In genomic region chr15:99984491-99985243, GRCh38 we compare ENCODE assay signal across 19 cellular contexts.
DNase-seq lines count a peak whose midpoint lies in the region; ATAC-seq, FAIRE-seq and TF ChIP-seq lines count a peak whose summit lies in the region.
"Had no signal": no experiment of that assay in that cellular context is flagged by ENCODE, and none has a peak within 500 bp of the region (broad histone marks: within the 10 kb centered on the region; RNA-seq: fewer than 3 reads in every experiment).

No MANE protein-coding gene starts in this region.

- H3K79me2 ChIP-seq in K562 (ENCODE audit: control insufficient read depth, insufficient read depth, low read length) (no peaks in the 10 kb centered on the region), mesendoderm (ENCODE audit: control insufficient read depth, insufficient read depth, low read length) (no peaks in the 10 kb centered on the region)

- peaks cover 42% of the 10 kb centered on the region for H3K4me1 Mint-ChIP-seq in osteocyte (ENCODE audit: unreplicated experiment)

- H3K4me2 ChIP-seq in K562 (ENCODE audit: insufficient read depth, low read length) (no peak overlapping the region), mesendoderm (ENCODE audit: low read length) (no peak overlapping the region)
- H3K4me2 ChIP-seq: KMS-11 had no signal

- H3K36me3 ChIP-seq in HUES6 (ENCODE audit: control insufficient read depth, insufficient read depth, low read length) (no peaks in the 10 kb centered on the region), K562 (ENCODE audit: control insufficient read depth, insufficient read depth, low read length) (no peaks in the 10 kb centered on the region), mesendoderm (ENCODE audit: control insufficient read depth, insufficient read depth, low read length) (no peaks in the 10 kb centered on the region)
- H3K36me3 ChIP-seq: HAP-1, SJCRH30 had no signal

- H2BK15ac ChIP-seq in mesendoderm (replicated peaks; ENCODE audit: low read depth) = no peak overlapping the region

- FAIRE-seq in K562 (lab: Jason Lieb, UNC) (no peak), RCC 7860 (lab: Jason Lieb, UNC) (no peak)
- FAIRE-seq: D721Med had no signal

- H3K4me1 ChIP-seq in HUES6 (ENCODE audit: control insufficient read depth, insufficient read depth, low read length) = peaks cover 35% of the 10 kb centered on the region
- no peaks in the 10 kb centered on the region; a peak in 2 of 5 replicates for H3K4me1 ChIP-seq in K562 (replicated peaks in 1 of 2; ENCODE audit: control insufficient read depth in 2 of 2, insufficient read depth in 2 of 2, low read length in 2 of 2)
- H3K4me1 ChIP-seq in mesendoderm (ENCODE audit: control insufficient read depth, low read depth, low read length) = peaks cover 7% of the 10 kb centered on the region
- H3K4me1 ChIP-seq: HAP-1 had no signal

- TF ChIP-seq EP300 in K562 (IDR thresholded peaks at IDR 0.05; ENCODE audit: low read length) = no peak

- no peak overlapping the region for H2AFZ ChIP-seq in K562 (ENCODE audit: low read depth, low read length)

- POLR2A ChIA-PET in K562 (lab: Yijun Ruan, JAX) = no interaction called here

- intact Hi-C loops in K562 (cut with micrococcal nuclease) = no loop called here

- no peaks in the 10 kb centered on the region for H3K27me3 Mint-ChIP-seq in osteocyte (ENCODE audit: unreplicated experiment)

- H3K9me3 ChIP-seq in HUES6 (ENCODE audit: control insufficient read depth, insufficient read depth, low read depth, low read length) = peaks cover 12% of the 10 kb centered on the region
- H3K9me3 ChIP-seq in K562 (replicated peaks; ENCODE audit: control insufficient read depth, insufficient read depth, low read depth, low read length) = no peaks in the 10 kb centered on the region
- H3K9me3 ChIP-seq: HAP-1, SJCRH30 had no signal

- in situ Hi-C loops in K562 (cut with MboI) = no loop called here

- H2BK5ac ChIP-seq in mesendoderm (ENCODE audit: low read length) = peak overlapping the region; percentile 47

- H3K4me3 ChIP-seq in HUES6 (ENCODE audit: low read depth, low read length) = no peak overlapping the region
- no peak overlapping the region for H3K4me3 ChIP-seq in K562
- H3K4me3 ChIP-seq in mesendoderm (ENCODE audit: low read length) = no peak overlapping the region
- H3K4me3 ChIP-seq: HAP-1, SJCRH30 had no signal

- peak overlapping the region; percentile 42 for H3K56ac ChIP-seq in mesendoderm (ENCODE audit: low read length)

- WGBS in K562 (ENCODE audit: insufficient coverage, low coverage, missing lambda C conversion rate) = 30% methylated on average over 14 of the region's 18 CpGs
- no CpG with 5 or more reads among the region's 18 CpGs for WGBS in mesendoderm (ENCODE audit: extremely low coverage, insufficient coverage, low lambda C conversion rate)

- no peak for DNase-seq in K562 (ENCODE audit: extremely low read depth in 1 of 4, low spot score in 3 of 4)
- DNase-seq in mesendoderm = no peak
- DNase-seq in osteocyte (ENCODE audit: extremely low spot score, unreplicated experiment) = no peak
- DNase-seq in RCC 7860 (ENCODE audit: low spot score) = no peak
- DNase-seq: NCI-H1417, NCI-H187 treated with DMSO at 0.1 percent for 48 hours, NCI-H2227 treated with DMSO at 0.1 percent for 48 hours, NCI-H510A treated with DMSO at 0.1 percent for 48 hours, NCI-H774, PC-3 had no signal

- H3K27me3 ChIP-seq in HUES6 (ENCODE audit: control insufficient read depth, insufficient read depth, low read length) = no peaks in the 10 kb centered on the region
- H3K27me3 ChIP-seq in K562 (ENCODE audit: control insufficient read depth in 2 of 2, insufficient read depth in 2 of 2, low read length in 2 of 2) = peaks cover 2 to 51% of the 10 kb centered on the region in 2 experiments; a peak in 4 of 5 replicates
- H3K27me3 ChIP-seq in mesendoderm (ENCODE audit: insufficient read depth, low read length, poor library complexity) = no peaks in the 10 kb centered on the region
- H3K27me3 ChIP-seq: SJCRH30 had no signal

- H3K79me1 ChIP-seq in mesendoderm (ENCODE audit: low read length) = no peaks in the 10 kb centered on the region

- TF ChIP-seq POLR2A in K562 (conservative IDR thresholded peaks at IDR 0.05) = no peak

- TF ChIP-seq RAD21 in K562 (CRISPR knock-in tag; conservative IDR thresholded peaks at IDR 0.05 in 1 of 2, IDR thresholded peaks at IDR 0.05 in 1 of 2) = no peak

- no peak overlapping the region for H4K8ac ChIP-seq in mesendoderm (ENCODE audit: low read depth, low read length)

- no peak overlapping the region for H4K5ac ChIP-seq in mesendoderm (ENCODE audit: low read length)

- H3K9ac ChIP-seq in HUES6 (ENCODE audit: low read length) = peak overlapping the region; percentile 62
- no peak overlapping the region for H3K9ac ChIP-seq in K562 (ENCODE audit: insufficient read depth in 1 of 2, low read depth in 2 of 2, low read length in 2 of 2)
- H3K9ac ChIP-seq in mesendoderm (ENCODE audit: low read length) = peak overlapping the region; percentile 20
- H3K9ac ChIP-seq: KMS-11 had no signal

- H3K18ac ChIP-seq in mesendoderm (ENCODE audit: low read length) = peak overlapping the region; percentile 69

- no peak overlapping the region for H3K4me3 Mint-ChIP-seq in osteocyte (ENCODE audit: unreplicated experiment)

- TF ChIP-seq CTCF in K562 (IDR thresholded peaks at IDR 0.05 in 2 of 3, conservative IDR thresholded peaks at IDR 0.05 in 1 of 3; ENCODE audit: insufficient read depth in 2 of 3, low read depth in 1 of 3, low read length in 3 of 3) = no peak
- TF ChIP-seq CTCF in osteocyte (IDR thresholded peaks at IDR 0.05) = no peak

- H3K9me3 Mint-ChIP-seq in osteocyte (ENCODE audit: unreplicated experiment) = peaks cover 4% of the 10 kb centered on the region

- peak overlapping the region; percentile 83 for H3K27ac Mint-ChIP-seq in osteocyte (ENCODE audit: unreplicated experiment)

- CTCF ChIA-PET in K562 (lab: Yijun Ruan, JAX; ENCODE audit: low intra/inter-chr PET ratio) = no interaction called here

- H2BK120ac ChIP-seq in mesendoderm (ENCODE audit: low read depth, low read length) = peak overlapping the region; percentile 48

- H3K9me1 ChIP-seq in K562 (ENCODE audit: control insufficient read depth, insufficient read depth, low read length) = no peaks in the 10 kb centered on the region

- no TSS peak for BruUV-seq in K562 (replicated peaks; lab: Mats Ljungman, UMichigan)

- no peak overlapping the region for H3K23ac ChIP-seq in mesendoderm (ENCODE audit: low read length)

- ATAC-seq in K562 (no peak), GM21390 (IDR thresholded peaks at IDR 0.05; ENCODE audit: unreplicated experiment) (no peak), HG03571 (IDR thresholded peaks at IDR 0.05; ENCODE audit: unreplicated experiment) (no peak)
- ATAC-seq: PC-3 had no signal

- H4K20me1 ChIP-seq in K562 (replicated peaks; ENCODE audit: control insufficient read depth, insufficient read depth, low read length) = no peaks in the 10 kb centered on the region

- no peaks in the 10 kb centered on the region for H3K36me3 Mint-ChIP-seq in osteocyte (ENCODE audit: unreplicated experiment)

- peak overlapping the region; percentile 91 for H2AK5ac ChIP-seq in mesendoderm (ENCODE audit: low read length)

- no peak overlapping the region for H3K27ac ChIP-seq in HUES6 (ENCODE audit: low read depth, low read length)
- H3K27ac ChIP-seq in K562 (ENCODE audit: extremely low read depth, low read depth, low read length) = no peak overlapping the region
- peak overlapping the region; percentile 94 for H3K27ac ChIP-seq in mesendoderm (ENCODE audit: low read depth, low read length)
- H3K27ac ChIP-seq: C4-2B, KMS-11, RWPE1 had no signal

- peak overlapping the region; percentile 81 for H3K4ac ChIP-seq in mesendoderm (ENCODE audit: low read depth, low read length)

TF ChIP-seq in K562, 482 proteins besides CTCF, POLR2A, EP300 and RAD21:
- TF ChIP-seq ZMIZ1 (IDR thresholded peaks at IDR 0.05; ENCODE audit: low read depth in 2 of 2, low read length in 2 of 2) (no peak), ZNF395 (CRISPR knock-in tag; IDR thresholded peaks at IDR 0.05) (0 out of 2 replicates have a peak, but pooled peaks have one; percentile 29)

Comparison
In these comparisons a context has a peak if more than half of its experiments do, and no peak if none do; other contexts are left out.
1. H3K9ac ChIP-seq: peak in HUES6 (single experiment) and mesendoderm (single experiment); none in K562 (0 of 2).